ENCODE assay signal across 2 cellular contexts in genomic region chrX:13404364-13404763, GRCh38.
TF ChIP-seq lines count a peak whose summit lies in the region.

No MANE protein-coding gene starts in this region.

TF ChIP-seq in SK-N-SH treated with all-trans-retinoic acid at 6 μM for 48 hours, 23 proteins besides CTCF, POLR2A, EP300 and RAD21 (continued from another document):
- TF ChIP-seq CREB5 (CRISPR knock-in tag; IDR thresholded peaks at IDR 0.05; ENCODE audit: low read depth), result no peak
- TF ChIP-seq PATZ1 (CRISPR knock-in tag; IDR thresholded peaks at IDR 0.05; ENCODE audit: borderline replicate concordance), result no peak
- no peak for TF ChIP-seq ESRRG (CRISPR knock-in tag; IDR thresholded peaks at IDR 0.05)
- TF ChIP-seq BACH2 (CRISPR knock-in tag; IDR thresholded peaks at IDR 0.05; ENCODE audit: borderline replicate concordance), result no peak
- no peak for TF ChIP-seq TSHZ2 (CRISPR knock-in tag; IDR thresholded peaks at IDR 0.05)
- no peak for TF ChIP-seq TCF4 (CRISPR knock-in tag; IDR thresholded peaks at IDR 0.05; ENCODE audit: borderline replicate concordance)
- no peak for TF ChIP-seq ISL1 (CRISPR knock-in tag; IDR thresholded peaks at IDR 0.05)
- TF ChIP-seq RARB (CRISPR knock-in tag; IDR thresholded peaks at IDR 0.05), result no peak
- TF ChIP-seq SNAI2 (CRISPR knock-in tag; IDR thresholded peaks at IDR 0.05), result no peak

TF ChIP-seq in SK-N-SH, 30 proteins besides CTCF, POLR2A, EP300 and RAD21 (continued from another document):
- TF ChIP-seq REST (IDR thresholded peaks at IDR 0.05; ENCODE audit: low read depth, low read length), result no peak
- TF ChIP-seq RCOR1 (IDR thresholded peaks at IDR 0.05; ENCODE audit: low read length), result no peak
- TF ChIP-seq TAF1 (IDR thresholded peaks at IDR 0.05; ENCODE audit: borderline replicate concordance, low read depth, low read length), result no peak
- TF ChIP-seq TEAD4 (IDR thresholded peaks at IDR 0.05; ENCODE audit: borderline replicate concordance, insufficient read depth), result no peak
- no peak for TF ChIP-seq SMC3 (IDR thresholded peaks at IDR 0.05; ENCODE audit: low read depth, low read length)
- TF ChIP-seq CHD2 (IDR thresholded peaks at IDR 0.05; ENCODE audit: low read length, partially characterized antibody), result no peak
- TF ChIP-seq NRF1 (IDR thresholded peaks at IDR 0.05; ENCODE audit: low read depth, low read length), result no peak
- no peak for TF ChIP-seq ELF1 (IDR thresholded peaks at IDR 0.05)
